Comparison of ENCODE assay signal across 8 cellular contexts in genomic region chr3:98343647-98344507, GRCh38. TPM values are rescaled to one million over a fixed set of nuclear protein-coding genes. Genes with fewer than 3 reads are reported as not detected.
DNase-seq lines count a peak whose midpoint lies in the region; ATAC-seq, FAIRE-seq and TF ChIP-seq lines count a peak whose summit lies in the region.

No MANE protein-coding gene starts in this region.

- POLR2A ChIA-PET in K562 (lab: Yijun Ruan, JAX): no interaction called here

- intact Hi-C loops in K562 (cut with micrococcal nuclease): loop anchor here (1.0 to 10.0 kb wide), 2 partner anchors 231 to 305 kb away; no protein-coding TSS in a partner anchor

- peak; percentile 76 for ATAC-seq in HG02938 (IDR thresholded peaks at IDR 0.05; ENCODE audit: unreplicated experiment)
- peak; percentile 74 for ATAC-seq in K562

- H3K4me3 ChIP-seq in GM12865 (ENCODE audit: low read depth, low read length) (no peak overlapping the region), K562 (no peak overlapping the region)

- WGBS in K562 (ENCODE audit: insufficient coverage, low coverage, missing lambda C conversion rate): 1% methylated on average over 13 of the region's 13 CpGs

- no peak overlapping the region for H2AFZ ChIP-seq in K562 (ENCODE audit: low read depth, low read length)

- peak; percentile 57 for DNase-seq in CD1c-positive myeloid dendritic cell (ENCODE audit: extremely low spot score)
- peak; percentile 80 for DNase-seq in GM12865 (ENCODE audit: low read depth)
- DNase-seq in NCI-H748 treated with DMSO at 0.1 percent for 48 hours (lab: John Stamatoyannopoulos, UW): peak; percentile 28
- peak; percentile 19 to 63 (median 28) for DNase-seq in K562 (ENCODE audit: extremely low read depth in 1 of 4, low spot score in 3 of 4)
- peak; percentile 44 to 60 for DNase-seq in lung microvascular endothelial cell (ENCODE audit: low read depth in 2 of 2)
- DNase-seq in GOT3 (lab: John Stamatoyannopoulos, UW): no peak
- DNase-seq in effector CD4-positive, alpha-beta T cell: no peak

- no peak overlapping the region for H3K4me2 ChIP-seq in K562 (ENCODE audit: insufficient read depth, low read length)

- no peaks in the 10 kb centered on the region for H3K36me3 ChIP-seq in K562 (ENCODE audit: control insufficient read depth, insufficient read depth, low read length)

- CTCF ChIA-PET in K562 (lab: Yijun Ruan, JAX; ENCODE audit: low intra/inter-chr PET ratio): interaction anchor here (1.2 kb wide), 1 partner anchor 304 kb away, joined by 3 read pairs; no protein-coding TSS in a partner anchor

- H3K79me2 ChIP-seq in K562 (ENCODE audit: control insufficient read depth, insufficient read depth, low read length): no peaks in the 10 kb centered on the region

- H3K9me1 ChIP-seq in K562 (ENCODE audit: control insufficient read depth, insufficient read depth, low read length): no peaks in the 10 kb centered on the region

- TF ChIP-seq CTCF in GM12865 (IDR thresholded peaks at IDR 0.05; ENCODE audit: insufficient read depth, low read depth, low read length, missing control alignments) (peak; percentile 83), K562 (IDR thresholded peaks at IDR 0.05 in 2 of 3, conservative IDR thresholded peaks at IDR 0.05 in 1 of 3; ENCODE audit: insufficient read depth in 2 of 3, low read depth in 1 of 3, low read length in 3 of 3) (peak; percentile 47 to 66 (median 57); a peak in 5 of 6 replicates)

- no peaks in the 10 kb centered on the region for H3K4me1 ChIP-seq in K562 (replicated peaks in 1 of 2; ENCODE audit: control insufficient read depth in 2 of 2, insufficient read depth in 2 of 2, low read length in 2 of 2)

- H3K9ac ChIP-seq in K562 (ENCODE audit: insufficient read depth in 1 of 2, low read depth in 2 of 2, low read length in 2 of 2): no peak overlapping the region

- BruUV-seq in K562 (replicated peaks; lab: Mats Ljungman, UMichigan): no TSS peak

- H3K9me3 ChIP-seq in K562 (replicated peaks; ENCODE audit: control insufficient read depth, insufficient read depth, low read depth, low read length): no peaks in the 10 kb centered on the region

- TF ChIP-seq EP300 in K562 (IDR thresholded peaks at IDR 0.05; ENCODE audit: low read length): no peak

- no peaks in the 10 kb centered on the region for H3K27me3 ChIP-seq in K562 (ENCODE audit: control insufficient read depth in 2 of 2, insufficient read depth in 2 of 2, low read length in 2 of 2)

- no peaks in the 10 kb centered on the region for H4K20me1 ChIP-seq in K562 (replicated peaks; ENCODE audit: control insufficient read depth, insufficient read depth, low read length)

- in situ Hi-C loops in K562 (cut with MboI): no loop called here

- peak in 1 of 2 experiments; percentile 40; a peak in 1 of 4 replicates for TF ChIP-seq RAD21 in K562 (CRISPR knock-in tag; conservative IDR thresholded peaks at IDR 0.05 in 1 of 2, IDR thresholded peaks at IDR 0.05 in 1 of 2)

- no peak overlapping the region for H3K27ac ChIP-seq in K562 (ENCODE audit: extremely low read depth, low read depth, low read length)

- TF ChIP-seq POLR2A in K562 (conservative IDR thresholded peaks at IDR 0.05): no peak

- peak; percentile 75 for FAIRE-seq in K562 (lab: Jason Lieb, UNC)

TF ChIP-seq in K562, 482 proteins besides CTCF, POLR2A, EP300 and RAD21:
- TF ChIP-seq ZNF668 (CRISPR knock-in tag; IDR thresholded peaks at IDR 0.05): no peak
- TF ChIP-seq SPI1 (IDR thresholded peaks at IDR 0.05; ENCODE audit: borderline replicate concordance, low read depth, low read length): no peak
- 0 out of 2 replicates have a peak, but pooled peaks have one; percentile 12 for TF ChIP-seq SMC3 (conservative IDR thresholded peaks at IDR 0.05; ENCODE audit: insufficient read depth, low read depth, low read length)
- TF ChIP-seq HMG20A (CRISPR knock-in tag; conservative IDR thresholded peaks at IDR 0.05): no peak

RNA-seq across cellular contexts. Expression of gene OR5K4, which starts 9.8 kb away (rescaled TPM):
- total RNA-seq in K562 (2011; cell fraction: chromatin; rRNA removed; ENCODE audit: low replicate concordance): not detected in 2 replicates
- total RNA-seq in K562 (2011; cell fraction: nucleolus; rRNA removed): not detected in 2 replicates
- not detected in 2 replicates for total RNA-seq in K562 (2011; cell fraction: nucleoplasm; rRNA removed)
- total RNA-seq in K562 (2014; rRNA removed) (not detected in 2 replicates), K562 (2014; rRNA removed; fragmentation: Illumina TruSeq; extraction: Trizol) (not detected in 2 replicates), K562 (2015; rRNA removed; fragmentation: Illumina TruSeq; extraction: Trizol) (not detected in 2 replicates), K562 (2021) (not detected in 2 replicates), lung microvascular endothelial cell (not detected in 2 replicates)
- polyA plus RNA-seq in K562 (2011; rRNA removed) (not detected in 2 replicates), K562 (2014; fragmentation: Illumina TruSeq; extraction: Trizol) (not detected in 2 replicates), K562 (2014; fragmentation: Nextera tagmentation; extraction: Ambion mirVana) (not detected), K562 (2014; rRNA removed) (not detected in 2 replicates)
- polyA plus RNA-seq in K562 (2011; cell fraction: cytosol; rRNA removed): not detected in 2 replicates
- polyA plus RNA-seq in K562 (2011; cell fraction: nucleus; rRNA removed): not detected in 2 replicates
- not detected in 2 replicates for polyA plus RNA-seq in K562 (2012)
- polyA minus RNA-seq in K562 (2011; rRNA and poly(A)+ RNA removed): not detected in 2 replicates
- not detected in 2 replicates for polyA minus RNA-seq in K562 (2011; cell fraction: cytosol; rRNA and poly(A)+ RNA removed)
- not detected in 2 replicates for polyA minus RNA-seq in K562 (2011; cell fraction: nucleus; rRNA and poly(A)+ RNA removed)

RNA-seq across cellular contexts. Expression of gene OR5K3, which starts 46.6 kb away (rescaled TPM):
- total RNA-seq in K562 (2011; cell fraction: chromatin; rRNA removed; ENCODE audit: low replicate concordance): not detected in 2 replicates
- not detected in 2 replicates for total RNA-seq in K562 (2011; cell fraction: nucleolus; rRNA removed)
- total RNA-seq in K562 (2011; cell fraction: nucleoplasm; rRNA removed): not detected in 2 replicates
- not detected in 2 replicates for total RNA-seq in K562 (2014; rRNA removed)
- not detected in 2 replicates for total RNA-seq in K562 (2014; rRNA removed; fragmentation: Illumina TruSeq; extraction: Trizol)
- total RNA-seq in K562 (2015; rRNA removed; fragmentation: Illumina TruSeq; extraction: Trizol): not detected in 2 replicates
- total RNA-seq in K562 (2021): not detected in 2 replicates
- not detected in 2 replicates for polyA plus RNA-seq in K562 (2011; rRNA removed)
- polyA plus RNA-seq in K562 (2011; cell fraction: cytosol; rRNA removed): not detected in 2 replicates
- not detected in 2 replicates for polyA plus RNA-seq in K562 (2011; cell fraction: nucleus; rRNA removed)
- polyA plus RNA-seq in K562 (2012): not detected in 2 replicates
- not detected in 2 replicates for polyA plus RNA-seq in K562 (2014; fragmentation: Illumina TruSeq; extraction: Trizol)
- not detected for polyA plus RNA-seq in K562 (2014; fragmentation: Nextera tagmentation; extraction: Ambion mirVana)
- polyA plus RNA-seq in K562 (2014; rRNA removed): not detected in 2 replicates
- not detected in 2 replicates for polyA minus RNA-seq in K562 (2011; rRNA and poly(A)+ RNA removed)
- not detected in 2 replicates for polyA minus RNA-seq in K562 (2011; cell fraction: cytosol; rRNA and poly(A)+ RNA removed)
- not detected in 2 replicates for polyA minus RNA-seq in K562 (2011; cell fraction: nucleus; rRNA and poly(A)+ RNA removed)
- not detected in 2 replicates for total RNA-seq in lung microvascular endothelial cell

Comparison
In these comparisons a context has a peak if more than half of its experiments do, and no peak if none do; other contexts are left out.
1. DNase-seq: peak in CD1c-positive myeloid dendritic cell (single experiment), GM12865 (single experiment), NCI-H748 treated with DMSO at 0.1 percent for 48 hours (single experiment), K562 (4 of 4) and lung microvascular endothelial cell (2 of 2); none in GOT3 (single experiment) and effector CD4-positive, alpha-beta T cell (single experiment).